In genomic region chr10:72297281-72297967, GRCh38 we compare ENCODE assay signal across 8 cellular contexts. TPM values are rescaled to one million over a fixed set of nuclear protein-coding genes. Genes with fewer than 3 reads are reported as not detected.
A peak's percentile ranks its signal among the peaks of the same experiment; 100 is the strongest.
DNase-seq lines count a peak whose midpoint lies in the region; ATAC-seq and TF ChIP-seq lines count a peak whose summit lies in the region.

No MANE protein-coding gene starts in this region.

- H3K4me3 ChIP-seq in Peyer's patch: peak overlapping the region; percentile 58 to 81 (median 63)
- H3K4me3 ChIP-seq in foreskin fibroblast (ENCODE audit: low read depth in 1 of 2, low read length in 2 of 2): peak overlapping the region; percentile 50 to 67
- H3K4me3 ChIP-seq in thoracic aorta: peak overlapping the region; percentile 84

- DNase-seq in Peyer's patch (peak; percentile 71 to 97 (median 95)), foreskin fibroblast (peak; percentile 96 to 97), omental fat pad (ENCODE audit: low spot score) (no peak), thoracic aorta (ENCODE audit: low spot score) (peak; percentile 78), SHP77 treated with DMSO at 0.1 percent for 48 hours (lab: John Stamatoyannopoulos, UW) (no peak)

- peaks cover 0 to 12% (median 7%) of the 10 kb centered on the region in 4 donors for H3K4me1 ChIP-seq in Peyer's patch
- peaks cover 0 to 18% of the 10 kb centered on the region in 2 donors for H3K4me1 ChIP-seq in thoracic aorta (ENCODE audit: control insufficient read depth in 1 of 2, low read depth in 2 of 2)

- H3K36me3 ChIP-seq in Peyer's patch: no peaks in the 10 kb centered on the region
- H3K36me3 ChIP-seq in thoracic aorta: no peaks in the 10 kb centered on the region

- H3K27ac ChIP-seq in Peyer's patch (peak overlapping the region; percentile 89 to 100 (median 96)), thoracic aorta (peak overlapping the region; percentile 94 to 95)

- H3K9me3 ChIP-seq in Peyer's patch (no peaks in the 10 kb centered on the region), thoracic aorta (no peaks in the 10 kb centered on the region)

- no peaks in the 10 kb centered on the region for H3K27me3 Mint-ChIP-seq in activated T-helper 17 cell treated with anti-CD3 and anti-CD28 coated beads, Interleukin-2, amount 50 U/mL, for 72 hours

- peak overlapping the region; percentile 100 for H3K27ac Mint-ChIP-seq in activated T-helper 17 cell treated with anti-CD3 and anti-CD28 coated beads, Interleukin-2, amount 50 U/mL, for 72 hours

- H3K9me3 Mint-ChIP-seq in activated T-helper 17 cell treated with anti-CD3 and anti-CD28 coated beads, Interleukin-2, amount 50 U/mL, for 72 hours: no peaks in the 10 kb centered on the region

- TF ChIP-seq POLR2A in Peyer's patch (IDR thresholded peaks at IDR 0.05): peak; percentile 17

- ATAC-seq in GM18511 (IDR thresholded peaks at IDR 0.05; ENCODE audit: unreplicated experiment): peak; percentile 64
- ATAC-seq in HG02973 (IDR thresholded peaks at IDR 0.05; ENCODE audit: unreplicated experiment): peak; percentile 48
- ATAC-seq in activated T-helper 17 cell treated with anti-CD3 and anti-CD28 coated beads, Interleukin-2, amount 50 U/mL, for 72 hours (replicated peaks): peak; percentile 53
- ATAC-seq in omental fat pad (ENCODE audit: low FRiP score): peak; percentile 84
- ATAC-seq in thoracic aorta (ENCODE audit: insufficient number of reproducible peaks, low FRiP score, low read depth): peak; percentile 75

- TF ChIP-seq CTCF in Peyer's patch (IDR thresholded peaks at IDR 0.05) (no peak), foreskin fibroblast (IDR thresholded peaks at IDR 0.05; ENCODE audit: low read depth, low read length) (no peak), omental fat pad (IDR thresholded peaks at IDR 0.05) (no peak), thoracic aorta (IDR thresholded peaks at IDR 0.05) (no peak)

- H3K27me3 ChIP-seq in Peyer's patch: no peaks in the 10 kb centered on the region
- no peaks in the 10 kb centered on the region for H3K27me3 ChIP-seq in thoracic aorta (replicated peaks; ENCODE audit: insufficient read depth)

- peaks cover 51% of the 10 kb centered on the region for H3K36me3 Mint-ChIP-seq in activated T-helper 17 cell treated with anti-CD3 and anti-CD28 coated beads, Interleukin-2, amount 50 U/mL, for 72 hours (ENCODE audit: low read depth)

- peak overlapping the region; percentile 88 for H3K4me3 Mint-ChIP-seq in activated T-helper 17 cell treated with anti-CD3 and anti-CD28 coated beads, Interleukin-2, amount 50 U/mL, for 72 hours

- peaks cover 45% of the 10 kb centered on the region for H3K4me1 Mint-ChIP-seq in activated T-helper 17 cell treated with anti-CD3 and anti-CD28 coated beads, Interleukin-2, amount 50 U/mL, for 72 hours

RNA-seq across cellular contexts. Expression of gene DDIT4, which starts 23.7 kb away (rescaled TPM):
- total RNA-seq in Peyer's patch (100 to 1,000 TPM in 3 of 4 donors, 10 to 100 TPM in 1; 80.6 to 275 (median 123) TPM), omental fat pad (100 to 1,000 TPM in 3 of 4 donors, 10 to 100 TPM in 1; 56.2 to 527 (median 185) TPM), thoracic aorta (100 to 1,000 TPM; 163 to 374 TPM)
- 1,000 to 10,000 TPM in 1 of 2 donors, 100 to 1,000 TPM in 1; 746 to 1,569 TPM for total RNA-seq in activated T-helper 17 cell treated with anti-CD3 and anti-CD28 coated beads, Interleukin-2, amount 50 U/mL, for 72 hours

RNA-seq across cellular contexts. Expression of gene DNAJB12, which starts 57.3 kb away (rescaled TPM):
- total RNA-seq in Peyer's patch (10 to 100 TPM; 33.0 to 54.1 (median 47.2) TPM), omental fat pad (10 to 100 TPM; 35.0 to 41.1 (median 36.5) TPM), thoracic aorta (10 to 100 TPM; 33.3 to 39.5 TPM)
- 10 to 100 TPM; 32.0 to 35.9 TPM for total RNA-seq in activated T-helper 17 cell treated with anti-CD3 and anti-CD28 coated beads, Interleukin-2, amount 50 U/mL, for 72 hours

Comparison
In these comparisons a context has a peak if more than half of its experiments do, and no peak if none do; other contexts are left out.
1. DNase-seq: peak in Peyer's patch (3 of 3), foreskin fibroblast (2 of 2) and thoracic aorta (single experiment); none in omental fat pad (single experiment) and SHP77 treated with DMSO at 0.1 percent for 48 hours (single experiment).
2. Peak in every context shown above with its lines, with median percentiles within 50 percentile points of each other: ATAC-seq and H3K4me3 ChIP-seq.